In the genomic region with DNA sequence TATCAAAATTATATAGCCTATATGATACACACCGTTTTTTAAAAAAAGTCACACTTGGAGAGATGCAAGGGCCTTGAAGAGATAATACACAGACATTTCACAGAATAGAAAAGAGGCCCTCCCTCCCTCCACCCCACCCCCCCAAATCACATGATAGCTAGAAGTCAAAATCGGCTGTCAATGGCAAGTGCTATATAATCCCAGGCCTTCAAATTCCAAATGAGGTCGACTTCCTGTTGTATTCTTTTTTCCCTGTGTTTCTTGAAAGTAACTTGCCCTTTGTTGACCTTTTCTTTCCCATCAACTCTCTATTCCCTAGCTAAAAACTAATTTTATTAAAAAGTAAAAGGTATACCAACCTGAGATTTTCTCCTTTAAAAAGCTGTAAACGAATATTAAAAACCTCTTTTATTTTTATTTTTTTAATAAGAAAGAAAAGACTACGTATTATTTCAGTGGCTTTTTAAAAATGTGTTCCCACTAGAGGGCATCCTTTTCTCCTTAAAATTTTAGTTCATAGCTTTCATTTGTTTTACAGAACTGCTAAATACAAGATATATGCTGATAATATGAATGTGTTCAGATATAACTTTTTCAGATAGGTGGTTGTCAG, we compare ENCODE assay signal across 9 cellular contexts. TPM values are rescaled to one million over a fixed set of nuclear protein-coding genes. Genes with fewer than 3 reads are reported as not detected.
A peak's percentile ranks its signal among the peaks of the same experiment; 100 is the strongest.
DNase-seq lines count a peak whose midpoint lies in the region; ATAC-seq, FAIRE-seq and TF ChIP-seq lines count a peak whose summit lies in the region.
"Had no signal": no experiment of that assay in that cellular context is flagged by ENCODE, and none has a peak within 500 bp of the region (broad histone marks: within the 10 kb centered on the region; RNA-seq: fewer than 3 reads in every experiment).

No MANE protein-coding gene starts in this region.

- intact Hi-C loops in aorta (cut with DNase I): no loop called here

- H3K27ac Mint-ChIP-seq in natural killer cell treated with Interleukin-12 subunit alpha and Interleukin-12 subunit beta and Interleukin-15 and Interleukin-18, amount 100 ng/mL, for 72 hours: peak overlapping the region; percentile 37 to 62

- no peak for ATAC-seq in natural killer cell treated with Interleukin-12 subunit alpha and Interleukin-12 subunit beta and Interleukin-15 and Interleukin-18, amount 100 ng/mL, for 72 hours
- ATAC-seq in HG02798 (IDR thresholded peaks at IDR 0.05; ENCODE audit: poor library complexity, unreplicated experiment) (no peak), HG02885 (IDR thresholded peaks at IDR 0.05; ENCODE audit: poor library complexity, unreplicated experiment) (no peak), aorta (ENCODE audit: low FRiP score) (no peak)

- H3K27me3 Mint-ChIP-seq in natural killer cell treated with Interleukin-12 subunit alpha and Interleukin-12 subunit beta and Interleukin-15 and Interleukin-18, amount 100 ng/mL, for 72 hours: no peaks in the 10 kb centered on the region

- H3K4me1 Mint-ChIP-seq in natural killer cell treated with Interleukin-12 subunit alpha and Interleukin-12 subunit beta and Interleukin-15 and Interleukin-18, amount 100 ng/mL, for 72 hours (ENCODE audit: low read depth in 2 of 2): peaks cover 42 to 54% of the 10 kb centered on the region in 2 donors

- H3K9me3 Mint-ChIP-seq in natural killer cell treated with Interleukin-12 subunit alpha and Interleukin-12 subunit beta and Interleukin-15 and Interleukin-18, amount 100 ng/mL, for 72 hours: no peaks in the 10 kb centered on the region

- peaks cover 0 to 4% of the 10 kb centered on the region in 2 donors for H3K4me1 ChIP-seq in aorta (ENCODE audit: control insufficient read depth in 1 of 2, insufficient read depth in 2 of 2, low read length in 2 of 2)

- H3K27me3 ChIP-seq in bronchial epithelial cell (ENCODE audit: control insufficient read depth, insufficient read depth, low read length) (no peaks in the 10 kb centered on the region), aorta (ENCODE audit: control insufficient read depth in 1 of 2, insufficient read depth in 2 of 2, low read length in 1 of 2) (no peaks in the 10 kb centered on the region)

- FAIRE-seq in bronchial epithelial cell (lab: Jason Lieb, UNC): no peak
- FAIRE-seq: urothelium cell line had no signal

- H3K4me3 Mint-ChIP-seq in natural killer cell treated with Interleukin-12 subunit alpha and Interleukin-12 subunit beta and Interleukin-15 and Interleukin-18, amount 100 ng/mL, for 72 hours: peak overlapping the region; percentile 42

- no peaks in the 10 kb centered on the region for H3K9me3 ChIP-seq in aorta (ENCODE audit: control insufficient read depth, low read length)

- 21 to 23% methylated on average over 5 of the region's 5 CpGs for WGBS in aorta, 2 donors

- peaks cover 1% of the 10 kb centered on the region for H3K36me3 ChIP-seq in bronchial epithelial cell (ENCODE audit: control insufficient read depth, insufficient read depth, low read length)
- no peaks in the 10 kb centered on the region for H3K36me3 ChIP-seq in aorta (ENCODE audit: control insufficient read depth in 1 of 2, insufficient read depth in 2 of 2, low read length in 1 of 2)

- H3K27ac ChIP-seq in aorta (ENCODE audit: low read depth in 1 of 2, low read length in 2 of 2): no peak overlapping the region

- DNase-seq in DMS 273 (lab: John Stamatoyannopoulos, UW; ENCODE audit: unreplicated experiment) (peak; percentile 23), DMS 273 treated with DMSO at 0.1 percent for 48 hours (lab: John Stamatoyannopoulos, UW) (no peak), MV-4-11 (lab: John Stamatoyannopoulos, UW) (peak; percentile 16), bronchial epithelial cell (ENCODE audit: low read depth) (peak; percentile 21), aorta (no peak)
- no peak for DNase-seq in natural killer cell treated with Interleukin-12 subunit alpha and Interleukin-12 subunit beta and Interleukin-15 and Interleukin-18, amount 100 ng/mL, for 72 hours (ENCODE audit: low spot score)

- H3K4me3 ChIP-seq in bronchial epithelial cell (ENCODE audit: low read depth, low read length) (no peak overlapping the region), aorta (ENCODE audit: low read length in 2 of 2) (no peak overlapping the region)

- H3K36me3 Mint-ChIP-seq in natural killer cell treated with Interleukin-12 subunit alpha and Interleukin-12 subunit beta and Interleukin-15 and Interleukin-18, amount 100 ng/mL, for 72 hours: no peaks in the 10 kb centered on the region

- TF ChIP-seq CTCF in bronchial epithelial cell (IDR thresholded peaks at IDR 0.05; ENCODE audit: insufficient read depth, low read length, severe bottlenecking): no peak

RNA-seq across cellular contexts. Expression of a gene that starts 46.6 kb away (rescaled TPM):
- total RNA-seq in bronchial epithelial cell (174 and 180 TPM in 2 replicates), aorta (10 to 100 TPM; 59.1 to 66.7 TPM)
- total RNA-seq in natural killer cell treated with Interleukin-12 subunit alpha and Interleukin-12 subunit beta and Interleukin-15 and Interleukin-18, amount 100 ng/mL, for 72 hours: 100 to 1,000 TPM in 1 of 2 donors, 10 to 100 TPM in 1; 96.1 to 117 TPM
- polyA plus RNA-seq in aorta: 10 to 100 TPM; 37.2 to 42.2 TPM

Comparison
In these comparisons a context has a peak if more than half of its experiments do, and no peak if none do; other contexts are left out.
1. DNase-seq: peak in DMS 273 (single experiment), MV-4-11 (single experiment) and bronchial epithelial cell (single experiment); none in DMS 273 treated with DMSO at 0.1 percent for 48 hours (single experiment), natural killer cell treated with Interleukin-12 subunit alpha and Interleukin-12 subunit beta and Interleukin-15 and Interleukin-18, amount 100 ng/mL, for 72 hours (single experiment) and aorta (0 of 2).